ENCODE assay signal across 19 cellular contexts in the genomic region with DNA sequence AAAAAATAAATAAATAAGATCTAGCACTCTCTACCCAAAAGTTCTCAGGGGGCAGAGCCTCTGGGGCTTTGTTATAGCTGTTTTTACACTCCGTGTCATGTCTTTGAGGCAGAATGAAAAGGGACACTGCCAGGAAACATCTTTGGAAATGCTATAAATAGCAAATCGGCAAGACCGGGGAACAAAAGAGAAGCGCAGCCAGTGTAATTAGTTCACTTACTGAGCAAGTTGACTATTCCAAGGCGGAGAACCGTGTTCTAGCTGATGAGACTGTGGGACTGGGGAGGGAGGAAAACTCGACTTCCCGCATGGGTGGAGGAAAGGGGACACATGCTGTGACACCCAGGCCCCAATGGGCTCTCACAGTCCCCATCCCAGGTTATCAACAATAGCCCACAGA.
"Had no signal": no experiment of that assay in that cellular context is flagged by ENCODE, and none has a peak within 500 bp of the region (broad histone marks: within the 10 kb centered on the region; RNA-seq: fewer than 3 reads in every experiment).

No MANE protein-coding gene starts in this region.

- H3K27ac ChIP-seq: breast epithelium, gastrocnemius medialis, neutrophil, parathyroid adenoma, thyroid gland, WERI-Rb-1 had no signal

- H3K27me3 ChIP-seq: breast epithelium, gastrocnemius medialis, thyroid gland had no signal

- H3K4me3 Mint-ChIP-seq: activated T-cell treated with anti-CD3 and anti-CD28 coated beads, Interleukin-2, amount 50 U/mL, for 72 hours had no signal

- H3K36me3 ChIP-seq: breast epithelium, gastrocnemius medialis, neutrophil, thyroid gland, WERI-Rb-1 had no signal

- H3K9me3 ChIP-seq: breast epithelium, gastrocnemius medialis, mucosa of descending colon, neutrophil, thyroid gland had no signal

- H3K4me1 ChIP-seq: breast epithelium, parathyroid adenoma, thyroid gland had no signal

- H3K4me1 Mint-ChIP-seq: naive B cell had no signal

- ATAC-seq: activated T-cell treated with anti-CD3 and anti-CD28 coated beads, Interleukin-2, amount 50 U/mL, for 72 hours; gastrocnemius medialis; mucosa of descending colon had no signal

- DNase-seq: activated CD4-positive, alpha-beta T cell treated with anti-CD3 and anti-CD28 coated beads for 1 hour; activated CD4-positive, alpha-beta T cell treated with anti-CD3 and anti-CD28 coated beads, Interleukin-2, amount 50 U/mL, for 4 hours; activated effector memory CD4-positive, alpha-beta T cell treated with anti-CD3 and anti-CD28 coated beads, Interleukin-2, amount 50 U/mL, for 16 hours; activated naive CD4-positive, alpha-beta T cell treated with anti-CD3 and anti-CD28 coated beads, Interleukin-2, amount 50 U/mL, for 16 hours; activated T-cell treated with anti-CD3 and anti-CD28 coated beads, Interleukin-2, amount 50 U/mL, for 72 hours; aorta; cerebellar nuclear complex; cortex of kidney; gastrocnemius medialis; mesenchymal stem cell; mucosa of descending colon; naive B cell; stimulated activated CD8-positive, alpha-beta memory T cell treated with anti-CD3 and anti-CD28 coated beads, Interleukin-4, amount 100 ng/mL, for 48 hours; stimulated activated naive CD4-positive, alpha-beta T cell; thyroid gland; WERI-Rb-1 had no signal

- H3K36me3 Mint-ChIP-seq: naive B cell had no signal

- H3K27ac Mint-ChIP-seq: activated T-cell treated with anti-CD3 and anti-CD28 coated beads, Interleukin-2, amount 50 U/mL, for 72 hours; naive B cell had no signal

- H3K4me3 ChIP-seq: breast epithelium, mucosa of descending colon, thyroid gland had no signal
